Comparison of ENCODE assay signal across 6 cellular contexts in genomic region chr3:27345959-27346865, GRCh38.
"Had no signal": no experiment of that assay in that cellular context is flagged by ENCODE, and none has a peak within 500 bp of the region (broad histone marks: within the 10 kb centered on the region; RNA-seq: fewer than 3 reads in every experiment).

No MANE protein-coding gene starts in this region.

- H3K9me3 ChIP-seq: stomach, thoracic aorta had no signal

- H3K4me3 ChIP-seq: stomach, thoracic aorta had no signal

- H3K27ac ChIP-seq: stomach, thoracic aorta had no signal

- H3K27me3 ChIP-seq: stomach had no signal

- H3K4me1 ChIP-seq: stomach had no signal

- DNase-seq: cortex of kidney; effector CD8-positive, alpha-beta T cell; mesenchymal stem cell; nephron progenitor cell; stomach had no signal

- H3K36me3 ChIP-seq: stomach, thoracic aorta had no signal
